ENCODE assay signal across 22 cellular contexts in genomic region chr2:232273903-232274598, GRCh38.
"Had no signal": no experiment of that assay in that cellular context is flagged by ENCODE, and none has a peak within 500 bp of the region (broad histone marks: within the 10 kb centered on the region; RNA-seq: fewer than 3 reads in every experiment).

No MANE protein-coding gene starts in this region.

- DNase-seq: activated CD4-positive, alpha-beta T cell treated with anti-CD3 and anti-CD28 coated beads, Interleukin-2, amount 10 ng/mL, durations not matched to agents 24 days and 14 days; activated CD8-positive, alpha-beta memory T cell treated with anti-CD3 and anti-CD28 coated beads for 24 hours; activated CD8-positive, alpha-beta memory T cell treated with anti-CD3 and anti-CD28 coated beads, Interleukin-2, amount 50 U/mL, for 48 hours; activated gamma-delta T cell; activated T-cell treated with anti-CD3 and anti-CD28 coated beads, Interleukin-2, amount 50 U/mL, for 72 hours; immature natural killer cell; kidney glomerular epithelial cell; mesenchymal stem cell; naive thymus-derived CD4-positive, alpha-beta T cell; posterior cingulate gyrus; retina; stimulated activated naive CD8-positive, alpha-beta T cell treated with anti-CD3 and anti-CD28 coated beads, Interleukin-15, Interleukin-2, amounts not matched to agents 100 U/mL and 50 U/mL, for 24 hours; substantia nigra; T-helper 1 cell; T1000; trophoblast cell had no signal

- H3K9me3 Mint-ChIP-seq: activated CD4-positive, alpha-beta T cell treated with anti-CD3 and anti-CD28 coated beads, Interleukin-2, amount 10 ng/mL, durations not matched to agents 24 days and 14 days; central memory CD8-positive, alpha-beta T cell; immature natural killer cell had no signal

- H3K4me3 Mint-ChIP-seq: activated CD4-positive, alpha-beta T cell treated with anti-CD3 and anti-CD28 coated beads, Interleukin-2, amount 10 ng/mL, durations not matched to agents 24 days and 14 days; activated naive CD8-positive, alpha-beta T cell; activated T-cell treated with anti-CD3 and anti-CD28 coated beads, Interleukin-2, amount 50 U/mL, for 72 hours; central memory CD8-positive, alpha-beta T cell; immature natural killer cell; naive thymus-derived CD4-positive, alpha-beta T cell had no signal

- H3K27me3 ChIP-seq: vagina had no signal

- H3K27ac ChIP-seq: coronary artery, vagina had no signal

- H3K4me1 Mint-ChIP-seq: activated CD4-positive, alpha-beta T cell treated with anti-CD3 and anti-CD28 coated beads, Interleukin-2, amount 10 ng/mL, durations not matched to agents 24 days and 14 days; immature natural killer cell had no signal

- H3K4me3 ChIP-seq: coronary artery, skin epidermis, vagina had no signal

- H3K27me3 Mint-ChIP-seq: activated CD4-positive, alpha-beta T cell treated with anti-CD3 and anti-CD28 coated beads, Interleukin-2, amount 10 ng/mL, durations not matched to agents 24 days and 14 days; activated naive CD8-positive, alpha-beta T cell; central memory CD8-positive, alpha-beta T cell; naive thymus-derived CD4-positive, alpha-beta T cell had no signal

- H3K27ac Mint-ChIP-seq: activated CD4-positive, alpha-beta T cell treated with anti-CD3 and anti-CD28 coated beads, Interleukin-2, amount 10 ng/mL, durations not matched to agents 24 days and 14 days; activated naive CD8-positive, alpha-beta T cell had no signal

- ATAC-seq: activated T-cell treated with anti-CD3 and anti-CD28 coated beads, Interleukin-2, amount 50 U/mL, for 72 hours; naive thymus-derived CD4-positive, alpha-beta T cell; SK-N-SH treated with all-trans-retinoic acid at 6 μM for 48 hours; stimulated activated naive CD8-positive, alpha-beta T cell treated with anti-CD3 and anti-CD28 coated beads, Interleukin-15, Interleukin-2, amounts not matched to agents 100 U/mL and 50 U/mL, for 24 hours had no signal

- H3K9me3 ChIP-seq: vagina had no signal
